In the genomic region with DNA sequence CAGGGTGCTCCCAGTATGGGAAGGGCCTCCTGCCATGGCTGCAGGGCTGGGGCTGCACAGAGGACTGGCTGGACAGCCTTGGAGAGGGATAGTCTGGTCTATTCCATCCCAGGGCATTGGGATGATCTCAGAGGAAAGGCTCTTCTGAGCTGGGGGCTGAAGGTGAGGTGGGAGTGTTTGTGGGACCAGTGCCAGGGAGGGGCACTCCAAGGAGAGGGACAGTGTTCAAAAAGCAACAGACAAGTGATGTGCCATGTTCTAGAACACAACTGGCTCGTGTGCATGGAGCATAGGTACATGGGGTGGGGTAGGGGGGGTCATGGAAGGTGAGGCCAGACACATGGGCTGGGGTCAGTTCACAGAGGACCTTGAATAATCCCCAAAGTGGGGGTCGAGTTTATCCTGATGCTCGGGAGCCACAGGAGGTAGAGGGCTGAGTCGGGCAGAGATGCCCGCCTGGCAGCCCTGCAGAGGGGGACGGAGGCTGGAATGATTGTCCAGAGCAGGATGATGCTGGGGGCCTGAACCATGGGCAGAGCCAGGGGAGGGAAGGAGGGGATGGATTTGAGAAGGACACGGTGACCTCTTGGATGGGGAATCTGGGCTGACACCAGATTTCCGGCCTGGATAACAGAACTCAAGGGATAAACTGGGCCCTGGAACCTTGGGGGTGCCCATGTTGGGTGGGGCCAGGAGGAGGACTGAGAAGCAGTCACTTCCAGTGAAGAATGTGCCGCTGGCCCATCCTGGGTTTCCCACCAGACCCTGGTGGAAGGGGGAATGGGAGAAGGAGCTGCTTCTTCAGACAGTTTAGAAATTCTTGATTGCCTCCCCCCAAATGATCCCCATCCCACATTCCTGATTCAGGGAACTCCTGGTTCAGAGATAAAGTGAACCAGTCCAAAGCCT, we compare ENCODE assay signal across 14 cellular contexts. TPM values are rescaled to one million over a fixed set of nuclear protein-coding genes. Genes with fewer than 3 reads are reported as not detected.
A peak's percentile ranks its signal among the peaks of the same experiment; 100 is the strongest.
DNase-seq lines count a peak whose midpoint lies in the region; TF ChIP-seq lines count a peak whose summit lies in the region.
"Had no signal": no experiment of that assay in that cellular context is flagged by ENCODE, and none has a peak within 500 bp of the region (broad histone marks: within the 10 kb centered on the region; RNA-seq: fewer than 3 reads in every experiment).

No MANE protein-coding gene starts in this region.

- no peaks in the 10 kb centered on the region for H3K9me3 ChIP-seq in HEK293 (ENCODE audit: control insufficient read depth, insufficient read depth, low read depth, low read length)
- H3K9me3 ChIP-seq in spleen = no peaks in the 10 kb centered on the region
- H3K9me3 ChIP-seq: heart left ventricle had no signal

- no peak overlapping the region for H3K27ac ChIP-seq in HEK293 (ENCODE audit: extremely low read depth, low read depth, low read length)
- H3K27ac ChIP-seq in spleen = no peak overlapping the region
- H3K27ac ChIP-seq: HL-60 had no signal

- peaks cover 0 to 10% (median 0%) of the 10 kb centered on the region in 7 donors for H3K27me3 ChIP-seq in spleen (replicated peaks in 1 of 7)

- no peaks in the 10 kb centered on the region for H3K36me3 ChIP-seq in HEK293 (ENCODE audit: control insufficient read depth in 2 of 2, insufficient read depth in 1 of 2, low read length in 2 of 2)
- no peaks in the 10 kb centered on the region for H3K36me3 ChIP-seq in spleen
- H3K36me3 ChIP-seq: heart left ventricle had no signal

- H3K4me3 ChIP-seq in HEK293 (ENCODE audit: low read depth, low read length) (no peak overlapping the region), spleen (peak overlapping the region in 1 of 8 donors; percentile 38)

- peaks cover 6% of the 10 kb centered on the region for H3K4me1 ChIP-seq in HEK293 (ENCODE audit: control insufficient read depth, insufficient read depth, low read length)
- peaks cover 8 to 23% (median 13%) of the 10 kb centered on the region in 6 donors for H3K4me1 ChIP-seq in spleen

- TF ChIP-seq CTCF in HEK293 (tag by site-specific recombination; IDR thresholded peaks at IDR 0.05) = no peak
- TF ChIP-seq CTCF in spleen (IDR thresholded peaks at IDR 0.05 in 8 of 11, conservative IDR thresholded peaks at IDR 0.05 in 3 of 11) = no peak

- DNase-seq in DMS53 (lab: John Stamatoyannopoulos, UW) (peak; percentile 33), DMS53 treated with DMSO at 0.1 percent for 48 hours (lab: John Stamatoyannopoulos, UW; ENCODE audit: unreplicated experiment) (no peak), cerebellum (ENCODE audit: low spot score) (peak; percentile 2), spleen (peak; percentile 55), NCI-H345 (lab: John Stamatoyannopoulos, UW) (no peak), retina (no peak), NCI-H2227 treated with DMSO at 0.1 percent for 48 hours (lab: John Stamatoyannopoulos, UW) (no peak)
- DNase-seq: NCI-H226; stimulated activated CD4-positive, alpha-beta T cell treated with anti-CD3 and anti-CD28 coated beads, Interleukin-4, amount 100 ng/mL, for 1 hour had no signal

- 88 to 94% (median 91%) methylated on average over 9 of the region's 9 CpGs for WGBS in spleen, 5 donors

- CTCF ChIA-PET in HEK293 (lab: Yijun Ruan, JAX) = interaction anchor here (0.6 to 1.2 kb wide), 7 partner anchors 9 to 184 kb away, joined by 3 to 7 read pairs (median 3); no protein-coding TSS in a partner anchor

- intact Hi-C loops in spleen (cut with DNase I; ENCODE audit: low total_unique reads) = no loop called here

- POLR2A ChIA-PET in HEK293 (lab: Yijun Ruan, JAX) = no interaction called here

- TF ChIP-seq POLR2A in spleen (IDR thresholded peaks at IDR 0.05) = no peak

TF ChIP-seq in HEK293, 187 proteins besides CTCF, POLR2A, EP300 and RAD21 (continues in another document):
- TF ChIP-seq MYNN (tag by site-specific recombination; IDR thresholded peaks at IDR 0.05; ENCODE audit: borderline replicate concordance) = no peak
- no peak for TF ChIP-seq ZBTB49 (tag by site-specific recombination; IDR thresholded peaks at IDR 0.05; ENCODE audit: low read depth)
- TF ChIP-seq ZIC2 (tag by site-specific recombination; IDR thresholded peaks at IDR 0.05) = no peak
- TF ChIP-seq ZNF248 (tag by site-specific recombination; IDR thresholded peaks at IDR 0.05) = no peak
- TF ChIP-seq ZFHX2 (tag by site-specific recombination; conservative IDR thresholded peaks at IDR 0.05) = peak; percentile 79
- no peak for TF ChIP-seq ZNF433 (tag by site-specific recombination; IDR thresholded peaks at IDR 0.05; ENCODE audit: low read depth)
- TF ChIP-seq KLF16 (tag by site-specific recombination; IDR thresholded peaks at IDR 0.05) = no peak
- TF ChIP-seq, protein P1, sequence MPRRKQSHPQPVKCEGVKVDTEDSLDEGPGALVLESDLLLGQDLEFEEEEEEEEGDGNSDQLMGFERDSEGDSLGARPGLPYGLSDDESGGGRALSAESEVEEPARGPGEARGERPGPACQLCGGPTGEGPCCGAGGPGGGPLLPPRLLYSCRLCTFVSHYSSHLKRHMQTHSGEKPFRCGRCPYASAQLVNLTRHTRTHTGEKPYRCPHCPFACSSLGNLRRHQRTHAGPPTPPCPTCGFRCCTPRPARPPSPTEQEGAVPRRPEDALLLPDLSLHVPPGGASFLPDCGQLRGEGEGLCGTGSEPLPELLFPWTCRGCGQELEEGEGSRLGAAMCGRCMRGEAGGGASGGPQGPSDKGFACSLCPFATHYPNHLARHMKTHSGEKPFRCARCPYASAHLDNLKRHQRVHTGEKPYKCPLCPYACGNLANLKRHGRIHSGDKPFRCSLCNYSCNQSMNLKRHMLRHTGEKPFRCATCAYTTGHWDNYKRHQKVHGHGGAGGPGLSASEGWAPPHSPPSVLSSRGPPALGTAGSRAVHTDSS (tag by site-specific recombination; IDR thresholded peaks at IDR 0.05) = 0 out of 2 replicates have a peak, but pooled peaks have one; percentile 2
- no peak for TF ChIP-seq ZNF214 (tag by site-specific recombination; IDR thresholded peaks at IDR 0.05; ENCODE audit: borderline replicate concordance)
- TF ChIP-seq ZBTB7A (tag by site-specific recombination; IDR thresholded peaks at IDR 0.05; ENCODE audit: low read depth) = no peak
- no peak for TF ChIP-seq ZNF654 (tag by site-specific recombination; IDR thresholded peaks at IDR 0.05; ENCODE audit: low read depth)
- TF ChIP-seq ZNF132 (tag by site-specific recombination; IDR thresholded peaks at IDR 0.05; ENCODE audit: borderline replicate concordance) = no peak
- TF ChIP-seq, protein P2, sequence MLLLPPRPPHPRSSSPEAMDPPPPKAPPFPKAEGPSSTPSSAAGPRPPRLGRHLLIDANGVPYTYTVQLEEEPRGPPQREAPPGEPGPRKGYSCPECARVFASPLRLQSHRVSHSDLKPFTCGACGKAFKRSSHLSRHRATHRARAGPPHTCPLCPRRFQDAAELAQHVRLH (tag by site-specific recombination; IDR thresholded peaks at IDR 0.05) = no peak
- TF ChIP-seq, protein P3, sequence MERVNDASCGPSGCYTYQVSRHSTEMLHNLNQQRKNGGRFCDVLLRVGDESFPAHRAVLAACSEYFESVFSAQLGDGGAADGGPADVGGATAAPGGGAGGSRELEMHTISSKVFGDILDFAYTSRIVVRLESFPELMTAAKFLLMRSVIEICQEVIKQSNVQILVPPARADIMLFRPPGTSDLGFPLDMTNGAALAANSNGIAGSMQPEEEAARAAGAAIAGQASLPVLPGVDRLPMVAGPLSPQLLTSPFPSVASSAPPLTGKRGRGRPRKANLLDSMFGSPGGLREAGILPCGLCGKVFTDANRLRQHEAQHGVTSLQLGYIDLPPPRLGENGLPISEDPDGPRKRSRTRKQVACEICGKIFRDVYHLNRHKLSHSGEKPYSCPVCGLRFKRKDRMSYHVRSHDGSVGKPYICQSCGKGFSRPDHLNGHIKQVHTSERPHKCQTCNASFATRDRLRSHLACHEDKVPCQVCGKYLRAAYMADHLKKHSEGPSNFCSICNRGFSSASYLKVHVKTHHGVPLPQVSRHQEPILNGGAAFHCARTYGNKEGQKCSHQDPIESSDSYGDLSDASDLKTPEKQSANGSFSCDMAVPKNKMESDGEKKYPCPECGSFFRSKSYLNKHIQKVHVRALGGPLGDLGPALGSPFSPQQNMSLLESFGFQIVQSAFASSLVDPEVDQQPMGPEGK (tag by site-specific recombination; IDR thresholded peaks at IDR 0.05) = 0 out of 2 replicates have a peak, but pooled peaks have one; percentile 14
- no peak for TF ChIP-seq ZFP3 (tag by site-specific recombination; IDR thresholded peaks at IDR 0.05; ENCODE audit: low read depth)
- no peak for TF ChIP-seq ZNF354C (tag by site-specific recombination; IDR thresholded peaks at IDR 0.05; ENCODE audit: borderline replicate concordance, low read depth)

RNA-seq across cellular contexts. Expression of gene NEURL1, which starts 50.4 kb away (rescaled TPM):
- 16.8 TPM for total RNA-seq in cerebellum
- total RNA-seq in spleen = 1 to 10 TPM in 6 of 7 donors, under 1 TPM in 1; 0.43 to 3.6 (median 2.4) TPM
- 1 to 10 TPM in 2 of 3 donors, under 1 TPM in 1; 0.76 to 2.9 (median 1.4) TPM for polyA plus RNA-seq in spleen
- total RNA-seq: A172, Daoy had no signal

Comparison
In these comparisons a context has a peak if more than half of its experiments do, and no peak if none do; other contexts are left out.
1. DNase-seq: peak in DMS53 (single experiment), cerebellum (single experiment) and spleen (single experiment); none in DMS53 treated with DMSO at 0.1 percent for 48 hours (single experiment), NCI-H345 (single experiment), retina (single experiment) and NCI-H2227 treated with DMSO at 0.1 percent for 48 hours (single experiment).